30 cellular contexts compared by ENCODE assay signal in the genomic region with DNA sequence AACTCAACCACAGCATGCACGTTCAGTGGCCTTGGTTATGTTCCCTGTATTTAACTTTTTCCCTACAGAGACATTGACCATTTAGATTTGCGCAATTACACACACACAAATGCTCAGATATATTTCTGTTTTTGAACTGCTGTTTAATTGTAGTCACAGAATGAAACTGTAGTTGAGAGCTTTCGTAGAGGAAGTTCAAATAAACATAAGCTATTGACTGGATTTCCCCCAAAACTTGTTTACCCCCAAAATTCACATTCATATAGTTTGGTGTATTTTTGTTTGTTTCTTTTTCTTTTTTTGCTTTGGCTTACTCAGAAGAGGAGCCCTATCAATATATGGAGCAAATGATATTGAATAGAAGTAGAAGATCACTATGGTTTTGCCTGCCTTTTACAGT.
"Had no signal": no experiment of that assay in that cellular context is flagged by ENCODE, and none has a peak within 500 bp of the region (broad histone marks: within the 10 kb centered on the region; RNA-seq: fewer than 3 reads in every experiment).

No MANE protein-coding gene starts in this region.

- H3K4me3 ChIP-seq: adrenal gland, breast epithelium, cardiac muscle cell, colonic mucosa, esophagus squamous epithelium, gastroesophageal sphincter had no signal

- H3K36me3 ChIP-seq: adrenal gland, breast epithelium, cardiac muscle cell, colonic mucosa, esophagus squamous epithelium, gastroesophageal sphincter had no signal

- DNase-seq: activated CD4-positive, alpha-beta memory T cell treated with anti-CD3 and anti-CD28 coated beads, Interleukin-2, amount 10 ng/mL, durations not matched to agents 7 days and 5 days; activated CD4-positive, alpha-beta T cell treated with anti-CD3 and anti-CD28 coated beads for 1 hour; activated CD4-positive, alpha-beta T cell treated with anti-CD3 and anti-CD28 coated beads for 4 hours; activated CD4-positive, alpha-beta T cell treated with anti-CD3 and anti-CD28 coated beads, Interleukin-2, amount 10 ng/mL, durations not matched to agents 7 days and 5 days; activated CD4-positive, alpha-beta T cell treated with anti-CD3 and anti-CD28 coated beads, Interleukin-2, amount 50 U/mL, for 4 hours; activated CD8-positive, alpha-beta memory T cell treated with anti-CD3 and anti-CD28 coated beads, Interleukin-2, amount 50 U/mL, for 48 hours; activated gamma-delta T cell; activated naive CD4-positive, alpha-beta T cell treated with anti-CD3 and anti-CD28 coated beads for 36 hours; activated naive CD8-positive, alpha-beta T cell treated with anti-CD3 and anti-CD28 coated beads for 36 hours; activated naive CD8-positive, alpha-beta T cell treated with anti-CD3 and anti-CD28 coated beads, Interleukin-2, amount 50 U/mL, for 24 hours; activated T-cell treated with anti-CD3 and anti-CD28 coated beads for 4 hours; activated T-cell treated with anti-CD3 and anti-CD28 coated beads, Interleukin-2, amount 50 U/mL, for 24 hours; activated T-cell treated with anti-CD3 and anti-CD28 coated beads, Interleukin-2, amount 50 U/mL, for 72 hours; adrenal gland; amygdala; aorta; central memory CD4-positive, alpha-beta T cell; cerebellar nuclear complex; colonic mucosa; effector CD8-positive, alpha-beta T cell; esophagus squamous epithelium; foreskin melanocyte; head of caudate nucleus; T-helper 2 cell had no signal

- ATAC-seq: activated naive CD8-positive, alpha-beta T cell treated with anti-CD3 and anti-CD28 coated beads, Interleukin-2, amount 50 U/mL, for 24 hours; activated T-cell treated with anti-CD3 and anti-CD28 coated beads, Interleukin-2, amount 50 U/mL, for 72 hours; gastroesophageal sphincter; WTC11 had no signal

- H3K27ac ChIP-seq: adrenal gland, breast epithelium, cardiac muscle cell, colonic mucosa, epithelial cell of prostate, esophagus squamous epithelium, gastroesophageal sphincter, VCaP had no signal

- H3K9me3 ChIP-seq: adrenal gland, colonic mucosa, esophagus squamous epithelium, gastroesophageal sphincter had no signal

- H3K4me1 ChIP-seq: adrenal gland, breast epithelium, colonic mucosa, esophagus squamous epithelium, gastroesophageal sphincter had no signal

- H3K27me3 ChIP-seq: adrenal gland, breast epithelium, cardiac muscle cell, colonic mucosa, esophagus squamous epithelium, gastroesophageal sphincter had no signal
